Comparison of ENCODE assay signal across 8 cellular contexts in the genomic region with DNA sequence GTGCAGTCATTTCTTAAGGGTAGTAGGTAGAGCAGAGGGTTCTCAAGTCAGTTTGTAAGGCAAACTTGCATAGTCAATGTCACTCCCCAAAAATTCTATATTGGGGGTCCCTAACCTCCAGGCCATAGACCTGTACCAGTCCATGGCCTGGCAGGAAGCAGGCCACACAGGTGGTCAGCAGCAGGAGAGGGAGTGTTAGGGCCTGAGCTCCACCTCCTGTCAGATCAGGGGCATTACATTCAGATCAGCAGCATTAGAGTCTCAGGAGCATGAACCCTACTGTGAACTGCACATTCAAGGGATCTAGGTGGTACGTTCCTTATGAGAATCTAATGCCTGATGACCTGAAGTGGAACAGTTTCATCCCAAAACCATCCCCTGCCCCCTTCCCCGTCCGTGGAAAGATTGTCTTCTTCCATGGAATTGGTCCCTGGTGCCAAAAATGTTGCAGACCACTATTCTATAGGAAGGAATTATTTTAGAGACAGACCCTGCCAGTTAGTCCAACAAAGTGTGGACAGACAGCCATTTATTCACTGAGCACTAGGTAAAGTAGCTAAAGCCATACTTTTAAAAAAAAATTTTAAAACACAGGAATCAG. TPM values are rescaled to one million over a fixed set of nuclear protein-coding genes. Genes with fewer than 3 reads are reported as not detected.
A peak's percentile ranks its signal among the peaks of the same experiment; 100 is the strongest.
DNase-seq lines count a peak whose midpoint lies in the region; ATAC-seq lines count a peak whose summit lies in the region.

No MANE protein-coding gene starts in this region.

- no peak overlapping the region for H3K4me3 Mint-ChIP-seq in memory B cell

- DNase-seq in activated naive CD4-positive, alpha-beta T cell treated with anti-CD3 and anti-CD28 coated beads, Interleukin-2, amount 50 U/mL, for 72 hours (ENCODE audit: low spot score in 2 of 2) = no peak
- no peak for DNase-seq in activated naive CD4-positive, alpha-beta T cell (lab: John Stamatoyannopoulos, UW)
- DNase-seq in NCI-H748 treated with DMSO at 0.1 percent for 48 hours (lab: John Stamatoyannopoulos, UW) (peak; percentile 1), cerebellum (ENCODE audit: low spot score) (peak; percentile 57), memory B cell (ENCODE audit: low spot score in 2 of 2) (no peak), GOT3 (lab: John Stamatoyannopoulos, UW) (no peak)
- no peak for DNase-seq in stimulated activated naive CD4-positive, alpha-beta T cell (lab: John Stamatoyannopoulos, UW)

- peaks cover 3 to 10% of the 10 kb centered on the region in 2 donors for H3K36me3 Mint-ChIP-seq in activated naive CD4-positive, alpha-beta T cell treated with anti-CD3 and anti-CD28 coated beads, Interleukin-2, amount 50 U/mL, for 72 hours
- H3K36me3 Mint-ChIP-seq in memory B cell = peaks cover 19% of the 10 kb centered on the region

- H3K27ac Mint-ChIP-seq in activated naive CD4-positive, alpha-beta T cell treated with anti-CD3 and anti-CD28 coated beads, Interleukin-2, amount 50 U/mL, for 72 hours = no peak overlapping the region
- no peak overlapping the region for H3K27ac Mint-ChIP-seq in memory B cell

- H3K27me3 Mint-ChIP-seq in memory B cell = no peaks in the 10 kb centered on the region

- ATAC-seq in activated naive CD4-positive, alpha-beta T cell treated with anti-CD3 and anti-CD28 coated beads, Interleukin-2, amount 50 U/mL, for 72 hours = peak; percentile 57 to 61
- ATAC-seq in HG02884 (IDR thresholded peaks at IDR 0.05; ENCODE audit: unreplicated experiment) = peak; percentile 66
- ATAC-seq in memory B cell (ENCODE audit: low read depth) = peak; percentile 59

- no peaks in the 10 kb centered on the region for H3K9me3 Mint-ChIP-seq in activated naive CD4-positive, alpha-beta T cell treated with anti-CD3 and anti-CD28 coated beads, Interleukin-2, amount 50 U/mL, for 72 hours
- no peaks in the 10 kb centered on the region for H3K9me3 Mint-ChIP-seq in memory B cell

- peaks cover 19% of the 10 kb centered on the region for H3K4me1 Mint-ChIP-seq in memory B cell

RNA-seq across cellular contexts. Expression of a gene that starts 6.7 kb away (rescaled TPM):
- total RNA-seq in activated naive CD4-positive, alpha-beta T cell treated with anti-CD3 and anti-CD28 coated beads, Interleukin-2, amount 50 U/mL, for 72 hours = 10 to 100 TPM; 25.0 to 30.3 TPM
- total RNA-seq in cerebellum = 45.7 TPM

RNA-seq across cellular contexts. Expression of a gene that starts 6.8 kb away (rescaled TPM):
- total RNA-seq in activated naive CD4-positive, alpha-beta T cell treated with anti-CD3 and anti-CD28 coated beads, Interleukin-2, amount 50 U/mL, for 72 hours = 10 to 100 TPM; 21.6 to 23.8 TPM
- 29.1 TPM for total RNA-seq in cerebellum

Comparison
In these comparisons a context has a peak if more than half of its experiments do, and no peak if none do; other contexts are left out.
1. DNase-seq: peak in NCI-H748 treated with DMSO at 0.1 percent for 48 hours (single experiment) and cerebellum (single experiment); none in activated naive CD4-positive, alpha-beta T cell treated with anti-CD3 and anti-CD28 coated beads, Interleukin-2, amount 50 U/mL, for 72 hours (0 of 2), activated naive CD4-positive, alpha-beta T cell (0 of 4), memory B cell (0 of 2), stimulated activated naive CD4-positive, alpha-beta T cell (0 of 6) and GOT3 (single experiment).
2. Peak in every context shown above with its lines, with median percentiles within 50 percentile points of each other: ATAC-seq.